ENCODE assay signal across 17 cellular contexts in the genomic region with DNA sequence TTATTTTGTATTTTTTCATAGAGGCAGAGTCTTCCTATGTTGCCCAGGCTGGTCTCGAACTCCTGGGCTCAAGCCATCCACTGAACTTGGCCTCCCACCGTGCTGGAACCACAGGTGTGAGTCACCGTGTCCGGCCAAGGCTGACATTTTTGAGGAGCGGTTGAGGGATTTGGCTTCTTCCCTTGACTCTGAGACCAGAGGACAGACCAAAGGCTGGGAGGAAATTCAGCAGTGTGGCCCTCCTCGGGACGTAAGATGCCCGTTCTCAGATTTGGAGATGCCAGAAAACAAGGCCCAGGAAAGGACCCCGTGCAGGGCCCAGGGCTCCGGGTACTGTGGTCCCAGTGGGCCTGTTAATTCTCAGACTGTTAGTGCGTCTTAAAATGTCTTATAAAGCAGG.
"Had no signal": no experiment of that assay in that cellular context is flagged by ENCODE, and none has a peak within 500 bp of the region (broad histone marks: within the 10 kb centered on the region; RNA-seq: fewer than 3 reads in every experiment).

No MANE protein-coding gene starts in this region.

- H3K27ac ChIP-seq: cardiac muscle cell, coronary artery, lower lobe of right lung, prostate gland, thoracic aorta had no signal

- ATAC-seq: activated naive CD8-positive, alpha-beta T cell treated with anti-CD3 and anti-CD28 coated beads, Interleukin-2, amount 50 U/mL, for 24 hours; activated T-helper 17 cell treated with anti-CD3 and anti-CD28 coated beads, Interleukin-2, amount 50 U/mL, for 72 hours; lower lobe of right lung; right cardiac atrium; stimulated activated naive CD8-positive, alpha-beta T cell treated with anti-CD3 and anti-CD28 coated beads, Interleukin-15, Interleukin-2, amounts not matched to agents 100 U/mL and 50 U/mL, for 24 hours; WTC11 had no signal

- H3K4me1 ChIP-seq: lower lobe of right lung, prostate gland had no signal

- H3K9me3 ChIP-seq: lower lobe of right lung, prostate gland, thoracic aorta had no signal

- H3K27me3 ChIP-seq: cardiac muscle cell had no signal

- DNase-seq: activated CD4-positive, alpha-beta memory T cell treated with anti-CD3 and anti-CD28 coated beads, Interleukin-2, amount 10 ng/mL, durations not matched to agents 7 days and 5 days; activated CD4-positive, alpha-beta T cell treated with anti-CD3 and anti-CD28 coated beads for 4 hours; activated naive CD4-positive, alpha-beta T cell treated with Interleukin-2 at 50 U/mL for 16 hours; activated naive CD8-positive, alpha-beta T cell treated with anti-CD3 and anti-CD28 coated beads, Interleukin-2, amount 50 U/mL, for 24 hours; effector CD8-positive, alpha-beta T cell; foreskin fibroblast; lower lobe of right lung; nucleus accumbens; stimulated activated naive CD8-positive, alpha-beta T cell treated with anti-CD3 and anti-CD28 coated beads, Interleukin-15, Interleukin-2, amounts not matched to agents 100 U/mL and 50 U/mL, for 24 hours had no signal

- H3K36me3 ChIP-seq: cardiac muscle cell, lower lobe of right lung, prostate gland, thoracic aorta had no signal

- H3K4me3 ChIP-seq: cardiac muscle cell, coronary artery, lower lobe of right lung, prostate gland, smooth muscle cell, thoracic aorta had no signal
